8 cellular contexts compared by ENCODE assay signal in genomic region chr1:19439464-19440171, GRCh38. TPM values are rescaled to one million over a fixed set of nuclear protein-coding genes. Genes with fewer than 3 reads are reported as not detected.
DNase-seq lines count a peak whose midpoint lies in the region; ATAC-seq, FAIRE-seq and TF ChIP-seq lines count a peak whose summit lies in the region.

No MANE protein-coding gene starts in this region.

- H3K27me3 ChIP-seq in endocrine pancreas (ENCODE audit: control insufficient read depth, insufficient read depth, low read length) (no peaks in the 10 kb centered on the region), neutrophil (no peaks in the 10 kb centered on the region), pancreas (no peaks in the 10 kb centered on the region)

- H3K9me3 ChIP-seq in endocrine pancreas (ENCODE audit: control insufficient read depth, low read length) (no peaks in the 10 kb centered on the region), neutrophil (no peaks in the 10 kb centered on the region), pancreas (no peaks in the 10 kb centered on the region)

- intact Hi-C loops in pancreas (cut with DNase I) = no loop called here

- WGBS in pancreas, 2 donors = 77 to 82% methylated on average over 13 of the region's 13 CpGs

- H3K27ac ChIP-seq in VCaP (no peak overlapping the region; the same call in 1 of the 2 replicates), neutrophil (peak overlapping the region; percentile 21), pancreas (peak overlapping the region in 1 of 4 donors; percentile 11)

- ATAC-seq in pancreas (no peak), GM18502 (IDR thresholded peaks at IDR 0.05; ENCODE audit: poor library complexity, unreplicated experiment) (no peak), GM18868 (IDR thresholded peaks at IDR 0.05; ENCODE audit: unreplicated experiment) (no peak)

- H3K4me1 ChIP-seq in endocrine pancreas (ENCODE audit: control insufficient read depth, insufficient read depth, low read length) (peaks cover 12% of the 10 kb centered on the region), neutrophil (ENCODE audit: control insufficient read depth in 1 of 2, insufficient read depth in 1 of 2, low read depth in 1 of 2, low read length in 1 of 2) (peaks cover 26 to 28% of the 10 kb centered on the region in 2 experiments), pancreas (peaks cover 0 to 25% (median 11%) of the 10 kb centered on the region in 3 donors)

- peak; percentile 28 for DNase-seq in GM13977 (ENCODE audit: low spot score)
- DNase-seq in pancreas = no peak
- DNase-seq in AG08396 (ENCODE audit: low spot score) = no peak

- TF ChIP-seq CTCF in GM13977 (IDR thresholded peaks at IDR 0.05; ENCODE audit: extremely low read depth, insufficient read depth, missing control alignments) (peak; percentile 34), VCaP (conservative IDR thresholded peaks at IDR 0.05) (peak; percentile 24; the same call in 1 of the 2 replicates), neutrophil (IDR thresholded peaks at IDR 0.05) (no peak), pancreas (IDR thresholded peaks at IDR 0.05) (no peak)

- H3K4me3 ChIP-seq in endocrine pancreas (ENCODE audit: control insufficient read depth, insufficient read depth, low read length) = no peak overlapping the region
- H3K4me3 ChIP-seq in neutrophil (ENCODE audit: low read depth in 1 of 2, low read length in 1 of 2) = no peak overlapping the region
- no peak overlapping the region for H3K4me3 ChIP-seq in pancreas

- peak overlapping the region; percentile 10 for H3K9ac ChIP-seq in endocrine pancreas (ENCODE audit: control insufficient read depth, insufficient read depth, low read length)

- in situ Hi-C loops in GM13977 (cut with MboI; ENCODE audit: low pct_unique_long_range_greater_than_20kb, low sequenced_read_pairs, unreplicated experiment) = no loop called here

- no peak for FAIRE-seq in pancreas (lab: Jason Lieb, UNC)

- H3K36me3 ChIP-seq in endocrine pancreas (ENCODE audit: control insufficient read depth, insufficient read depth, low read length) = no peaks in the 10 kb centered on the region
- H3K36me3 ChIP-seq in neutrophil = peaks cover 25% of the 10 kb centered on the region
- H3K36me3 ChIP-seq in pancreas = no peaks in the 10 kb centered on the region

RNA-seq across cellular contexts. Expression of gene CAPZB, which starts 45.7 kb away (rescaled TPM):
- total RNA-seq in pancreas = 100 to 1,000 TPM in 2 of 6 donors, 10 to 100 TPM in 4; 43.2 to 124 (median 69.3) TPM
- polyA plus RNA-seq in pancreas = 100 to 1,000 TPM in 1 of 2 donors, 10 to 100 TPM in 1; 71.8 to 116 TPM

Comparison
In these comparisons a context has a peak if more than half of its experiments do, and no peak if none do; other contexts are left out.
1. CTCF ChIP-seq: peak in GM13977 (single experiment) and VCaP (single experiment); none in neutrophil (single experiment) and pancreas (0 of 4).